In genomic region chr2:148882051-148882450, GRCh38 we compare ENCODE assay signal across 26 cellular contexts.
"Had no signal": no experiment of that assay in that cellular context is flagged by ENCODE, and none has a peak within 500 bp of the region (broad histone marks: within the 10 kb centered on the region; RNA-seq: fewer than 3 reads in every experiment).

No MANE protein-coding gene starts in this region.

- DNase-seq: activated CD4-positive, alpha-beta memory T cell treated with anti-CD3 and anti-CD28 coated beads, Interleukin-2, amount 10 ng/mL, durations not matched to agents 7 days and 5 days; activated CD4-positive, alpha-beta T cell treated with anti-CD3 and anti-CD28 coated beads for 36 hours; activated CD4-positive, alpha-beta T cell treated with anti-CD3 and anti-CD28 coated beads, Interleukin-2, amount 50 U/mL, for 1 hour; activated CD4-positive, CD25-positive, alpha-beta regulatory T cell; activated gamma-delta T cell; activated naive CD4-positive, alpha-beta T cell treated with anti-CD3 and anti-CD28 coated beads, Interleukin-2, amount 10 ng/mL, durations not matched to agents 7 days and 5 days; activated naive CD8-positive, alpha-beta T cell treated with anti-CD3 and anti-CD28 coated beads for 36 hours; activated T-cell treated with anti-CD3 and anti-CD28 coated beads for 4 hours; activated T-cell treated with anti-CD3 and anti-CD28 coated beads, Interleukin-2, amount 50 U/mL, for 48 hours; anterior cingulate cortex; cerebellar nuclear complex; Kasumi-1; NCI-H1105 treated with DMSO at 0.1 percent for 48 hours; NCI-H146; NCI-H187 treated with DMSO at 0.1 percent for 48 hours; NCI-H2171 treated with DMSO at 0.1 percent for 48 hours; NCI-H345; NCI-H510A; NCI-H526 treated with DMSO at 0.1 percent for 48 hours; NCI-H82; SIG-M5; T-helper 2 cell; T1000 had no signal

- FAIRE-seq: TTC549 had no signal

- H3K27ac ChIP-seq: VCaP had no signal

- ATAC-seq: activated CD4-positive, alpha-beta T cell treated with anti-CD3 and anti-CD28 coated beads for 36 hours; activated T-helper 17 cell treated with anti-CD3 and anti-CD28 coated beads, Interleukin-2, amount 50 U/mL, for 72 hours had no signal
